In the genomic region with DNA sequence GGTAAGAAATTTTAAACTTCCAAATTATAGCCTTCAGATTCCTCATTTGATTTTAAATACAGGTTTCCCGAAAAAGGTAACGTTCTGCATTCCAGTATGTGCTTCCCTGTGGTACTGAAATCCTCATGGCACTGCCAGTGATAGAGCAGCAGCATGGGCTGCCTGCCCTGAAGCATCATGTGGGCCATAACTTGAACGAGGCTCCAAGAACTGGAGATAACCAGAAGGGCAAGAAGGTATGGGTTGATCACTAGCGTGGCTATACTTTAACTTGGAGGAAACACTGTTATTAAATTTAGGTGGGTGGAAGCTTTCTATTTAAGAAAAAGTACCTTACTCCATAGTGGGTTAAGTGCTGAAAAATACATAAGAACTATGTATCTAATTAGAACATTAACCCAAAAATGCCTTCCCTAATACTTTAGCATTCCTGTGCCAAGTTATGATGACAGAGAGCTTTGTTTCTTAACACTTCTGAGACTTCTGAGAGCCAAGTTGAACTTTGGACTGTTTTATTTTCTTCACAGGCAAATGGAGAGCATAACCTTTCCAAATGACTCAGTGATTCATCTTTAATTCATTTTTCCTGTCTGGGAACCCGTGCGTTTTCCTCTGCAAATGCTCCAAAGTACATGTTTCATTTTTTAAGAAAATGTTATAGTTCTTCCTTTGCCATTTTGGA, we compare ENCODE assay signal across 12 cellular contexts.
DNase-seq lines count a peak whose midpoint lies in the region; ATAC-seq and TF ChIP-seq lines count a peak whose summit lies in the region.
"Had no signal": no experiment of that assay in that cellular context is flagged by ENCODE, and none has a peak within 500 bp of the region (broad histone marks: within the 10 kb centered on the region; RNA-seq: fewer than 3 reads in every experiment).

No MANE protein-coding gene starts in this region.

- H3K9me3 Mint-ChIP-seq in activated T-helper 1 cell treated with anti-CD3 and anti-CD28 coated beads, Interleukin-12 subunit alpha, Interleukin-12 subunit beta, Interleukin-2, Interleukin-4 antibody, amounts not matched to agents 30 ng/mL and 10 ng/mL and 1 ng/mL, durations not matched to agents 14 hours and 24 hours and 36 hours, result no peaks in the 10 kb centered on the region
- H3K9me3 Mint-ChIP-seq: naive B cell had no signal

- no peaks in the 10 kb centered on the region for H3K27me3 ChIP-seq in adipocyte (replicated peaks; ENCODE audit: control insufficient read depth, insufficient read depth, low read length)
- H3K27me3 ChIP-seq in WERI-Rb-1 (ENCODE audit: insufficient read depth, low read depth, severe bottlenecking), result no peaks in the 10 kb centered on the region

- TF ChIP-seq CTCF in WERI-Rb-1 (IDR thresholded peaks at IDR 0.05; ENCODE audit: low read depth, low read length), result no peak

- H3K4me3 ChIP-seq in adipocyte (ENCODE audit: low read length) (peak overlapping the region; percentile 48), WERI-Rb-1 (ENCODE audit: low read depth, low read length) (no peak overlapping the region)

- ATAC-seq in sciatic nerve (peak; percentile 75), GM19035 (IDR thresholded peaks at IDR 0.05; ENCODE audit: unreplicated experiment) (no peak)

- H3K9me3 ChIP-seq in adipocyte (ENCODE audit: control insufficient read depth, low read length), result no peaks in the 10 kb centered on the region
- H3K9me3 ChIP-seq in WERI-Rb-1 (ENCODE audit: severe bottlenecking), result no peaks in the 10 kb centered on the region

- H3K27me3 Mint-ChIP-seq in activated T-helper 1 cell treated with anti-CD3 and anti-CD28 coated beads, Interleukin-12 subunit alpha, Interleukin-12 subunit beta, Interleukin-2, Interleukin-4 antibody, amounts not matched to agents 30 ng/mL and 10 ng/mL and 1 ng/mL, durations not matched to agents 14 hours and 24 hours and 36 hours (ENCODE audit: insufficient read depth), result no peaks in the 10 kb centered on the region
- H3K27me3 Mint-ChIP-seq: naive B cell had no signal

- H3K36me3 Mint-ChIP-seq in activated T-helper 1 cell treated with anti-CD3 and anti-CD28 coated beads, Interleukin-12 subunit alpha, Interleukin-12 subunit beta, Interleukin-2, Interleukin-4 antibody, amounts not matched to agents 30 ng/mL and 10 ng/mL and 1 ng/mL, durations not matched to agents 14 hours and 24 hours and 36 hours (ENCODE audit: low read depth), result peaks cover 6% of the 10 kb centered on the region
- H3K36me3 Mint-ChIP-seq: naive B cell had no signal

- intact Hi-C loops in sciatic nerve (cut with DNase I), result no loop called here
- intact Hi-C loops in activated T-helper 1 cell treated with anti-CD3 and anti-CD28 coated beads, Interleukin-12 subunit alpha, Interleukin-12 subunit beta, Interleukin-2, Interleukin-4 antibody, amounts not matched to agents 30 ng/mL and 10 ng/mL and 1 ng/mL, durations not matched to agents 14 hours and 24 hours and 36 hours (cut with micrococcal nuclease), result loop anchor here (5.0 to 10.0 kb wide), 3 partner anchors 138 to 665 kb away; a partner anchor contains a TSS

- peaks cover 18% of the 10 kb centered on the region for H3K4me1 Mint-ChIP-seq in activated T-helper 1 cell treated with anti-CD3 and anti-CD28 coated beads, Interleukin-12 subunit alpha, Interleukin-12 subunit beta, Interleukin-2, Interleukin-4 antibody, amounts not matched to agents 30 ng/mL and 10 ng/mL and 1 ng/mL, durations not matched to agents 14 hours and 24 hours and 36 hours (ENCODE audit: low read depth)

- H3K27ac Mint-ChIP-seq in activated T-helper 1 cell treated with anti-CD3 and anti-CD28 coated beads, Interleukin-12 subunit alpha, Interleukin-12 subunit beta, Interleukin-2, Interleukin-4 antibody, amounts not matched to agents 30 ng/mL and 10 ng/mL and 1 ng/mL, durations not matched to agents 14 hours and 24 hours and 36 hours, result no peak overlapping the region
- H3K27ac Mint-ChIP-seq: naive B cell had no signal

- H3K27ac ChIP-seq in WERI-Rb-1, result no peak overlapping the region

- H3K4me1 ChIP-seq in adipocyte (ENCODE audit: control insufficient read depth, insufficient read depth, low read length), result peaks cover 28% of the 10 kb centered on the region

- no peaks in the 10 kb centered on the region for H3K36me3 ChIP-seq in adipocyte (ENCODE audit: control insufficient read depth, insufficient read depth, low read length, severe bottlenecking)
- H3K36me3 ChIP-seq in WERI-Rb-1, result no peaks in the 10 kb centered on the region

- H3K4me3 Mint-ChIP-seq in activated T-helper 1 cell treated with anti-CD3 and anti-CD28 coated beads, Interleukin-12 subunit alpha, Interleukin-12 subunit beta, Interleukin-2, Interleukin-4 antibody, amounts not matched to agents 30 ng/mL and 10 ng/mL and 1 ng/mL, durations not matched to agents 14 hours and 24 hours and 36 hours, result no peak overlapping the region
- H3K4me3 Mint-ChIP-seq: naive B cell had no signal

- peak overlapping the region; percentile 13 for H3K9ac ChIP-seq in adipocyte (ENCODE audit: low read length)

- peak; percentile 51 for DNase-seq in ELR (ENCODE audit: low read depth)
- peak; percentile 75 for DNase-seq in adipocyte (ENCODE audit: low read depth)
- peak; percentile 46 for DNase-seq in fibroblast of the conjunctiva (ENCODE audit: low read depth)
- DNase-seq in sciatic nerve (ENCODE audit: low spot score), result no peak
- no peak for DNase-seq in NOMO-1 (lab: John Stamatoyannopoulos, UW; ENCODE audit: unreplicated experiment in 2 of 2)
- no peak for DNase-seq in WERI-Rb-1
- DNase-seq in activated T-helper 1 cell treated with anti-CD3 and anti-CD28 coated beads, Interleukin-12 subunit alpha, Interleukin-12 subunit beta, Interleukin-2, Interleukin-4 antibody, amounts not matched to agents 30 ng/mL and 10 ng/mL and 1 ng/mL, durations not matched to agents 14 hours and 24 hours and 36 hours (ENCODE audit: low spot score), result no peak
- DNase-seq: activated CD4-positive, alpha-beta T cell treated with anti-CD3 and anti-CD28 coated beads for 4 hours; naive B cell; NCI-H1092; NCI-H69 had no signal

Comparison
In these comparisons a context has a peak if more than half of its experiments do, and no peak if none do; other contexts are left out.
1. DNase-seq: peak in ELR (single experiment), adipocyte (single experiment) and fibroblast of the conjunctiva (single experiment); none in sciatic nerve (single experiment), NOMO-1 (0 of 2), WERI-Rb-1 (single experiment) and activated T-helper 1 cell treated with anti-CD3 and anti-CD28 coated beads, Interleukin-12 subunit alpha, Interleukin-12 subunit beta, Interleukin-2, Interleukin-4 antibody, amounts not matched to agents 30 ng/mL and 10 ng/mL and 1 ng/mL, durations not matched to agents 14 hours and 24 hours and 36 hours (single experiment).